21 cellular contexts compared by ENCODE assay signal in genomic region chr12:41073633-41074576, GRCh38.
DNase-seq lines count a peak whose midpoint lies in the region; ATAC-seq, FAIRE-seq and TF ChIP-seq lines count a peak whose summit lies in the region.
"Had no signal": no experiment of that assay in that cellular context is flagged by ENCODE, and none has a peak within 500 bp of the region (broad histone marks: within the 10 kb centered on the region; RNA-seq: fewer than 3 reads in every experiment).

No MANE protein-coding gene starts in this region.

- H2AFZ ChIP-seq in neural progenitor cell (replicated peaks) (no peak overlapping the region), smooth muscle cell (ENCODE audit: low read depth) (no peak overlapping the region)

- H3K4me3 ChIP-seq in neural progenitor cell (no peak overlapping the region), smooth muscle cell (no peak overlapping the region)
- H3K4me3 ChIP-seq: mucosa of descending colon, vagina had no signal

- H3K9ac ChIP-seq in neural progenitor cell (no peak overlapping the region), smooth muscle cell (ENCODE audit: low read depth) (no peak overlapping the region)

- H3F3A ChIP-seq in neural progenitor cell (ENCODE audit: low read depth), result no peaks in the 10 kb centered on the region
- H3F3A ChIP-seq in smooth muscle cell (ENCODE audit: low read depth), result no peaks in the 10 kb centered on the region

- peaks cover 23% of the 10 kb centered on the region for H3K4me1 Mint-ChIP-seq in neural progenitor cell
- no peaks in the 10 kb centered on the region for H3K4me1 Mint-ChIP-seq in activated CD4-positive, alpha-beta T cell treated with anti-CD3 and anti-CD28 coated beads for 36 hours
- H3K4me1 Mint-ChIP-seq: CD8-positive, alpha-beta memory T cell had no signal

- FAIRE-seq in GM12892 (lab: Jason Lieb, UNC), result no peak
- FAIRE-seq: HTR-8/SVneo had no signal

- no peaks in the 10 kb centered on the region for H3K9me3 Mint-ChIP-seq in neural progenitor cell
- no peaks in the 10 kb centered on the region for H3K9me3 Mint-ChIP-seq in activated CD4-positive, alpha-beta T cell treated with anti-CD3 and anti-CD28 coated beads for 36 hours (ENCODE audit: low read depth)

- DNase-seq in neural progenitor cell (ENCODE audit: low spot score) (no peak), NCI-H2227 (lab: John Stamatoyannopoulos, UW; ENCODE audit: unreplicated experiment) (no peak), GM12892 (ENCODE audit: insufficient read length) (no peak), smooth muscle cell (lab: John Stamatoyannopoulos, UW; ENCODE audit: unreplicated experiment) (no peak)
- no peak for DNase-seq in activated CD4-positive, alpha-beta T cell treated with anti-CD3 and anti-CD28 coated beads for 36 hours
- DNase-seq: activated CD4-positive, alpha-beta T cell treated with anti-CD3 and anti-CD28 coated beads for 1 hour; CD8-positive, alpha-beta memory T cell; central memory CD4-positive, alpha-beta T cell; DMS79; effector CD4-positive, alpha-beta T cell; left ventricle myocardium superior; mucosa of descending colon; NCI-H446; nucleus accumbens; SIG-M5 had no signal

- TF ChIP-seq CTCF in neural progenitor cell (IDR thresholded peaks at IDR 0.05) (no peak), smooth muscle cell (IDR thresholded peaks at IDR 0.05; ENCODE audit: borderline replicate concordance, insufficient read depth, poor library complexity, severe bottlenecking) (no peak)

- H3K4me2 ChIP-seq in neural progenitor cell (no peak overlapping the region), smooth muscle cell (no peak overlapping the region)

- 85% methylated on average over 6 of the region's 6 CpGs for WGBS in smooth muscle cell (ENCODE audit: low lambda C conversion rate)

- peak overlapping the region; percentile 11 for H3K4me3 Mint-ChIP-seq in neural progenitor cell
- no peak overlapping the region for H3K4me3 Mint-ChIP-seq in activated CD4-positive, alpha-beta T cell treated with anti-CD3 and anti-CD28 coated beads for 36 hours
- H3K4me3 Mint-ChIP-seq: CD8-positive, alpha-beta memory T cell had no signal

- POLR2A ChIA-PET in activated CD4-positive, alpha-beta T cell treated with anti-CD3 and anti-CD28 coated beads for 36 hours (lab: Charles Lee), result no interaction called here

- H3K27ac ChIP-seq in neural progenitor cell (no peak overlapping the region), smooth muscle cell (ENCODE audit: low read depth) (no peak overlapping the region)
- H3K27ac ChIP-seq: vagina had no signal

- ATAC-seq in GM18505 (IDR thresholded peaks at IDR 0.05; ENCODE audit: unreplicated experiment), result peak; percentile 84
- ATAC-seq in GM21360 (IDR thresholded peaks at IDR 0.05; ENCODE audit: unreplicated experiment), result peak; percentile 73
- ATAC-seq in HG03159 (IDR thresholded peaks at IDR 0.05; ENCODE audit: unreplicated experiment), result peak; percentile 77
- no peak for ATAC-seq in activated CD4-positive, alpha-beta T cell treated with anti-CD3 and anti-CD28 coated beads for 36 hours
- ATAC-seq: left ventricle myocardium superior, mucosa of descending colon, sciatic nerve had no signal

- H3K9me3 ChIP-seq in neural progenitor cell (ENCODE audit: low read depth), result no peaks in the 10 kb centered on the region
- no peaks in the 10 kb centered on the region for H3K9me3 ChIP-seq in smooth muscle cell (replicated peaks; ENCODE audit: low read depth)
- H3K9me3 ChIP-seq: mucosa of descending colon, vagina had no signal

- no peaks in the 10 kb centered on the region for H3K4me1 ChIP-seq in neural progenitor cell
- no peaks in the 10 kb centered on the region for H3K4me1 ChIP-seq in smooth muscle cell (ENCODE audit: low read depth)
- H3K4me1 ChIP-seq: vagina had no signal

- intact Hi-C loops in activated CD4-positive, alpha-beta T cell treated with anti-CD3 and anti-CD28 coated beads for 36 hours (cut with DNase I, micrococcal nuclease), result no loop called here

- H3K27me3 Mint-ChIP-seq in neural progenitor cell (ENCODE audit: insufficient read depth, low read depth), result peaks cover 7% of the 10 kb centered on the region
- H3K27me3 Mint-ChIP-seq in activated CD4-positive, alpha-beta T cell treated with anti-CD3 and anti-CD28 coated beads for 36 hours, result no peaks in the 10 kb centered on the region

- H3K27me3 ChIP-seq in neural progenitor cell (no peaks in the 10 kb centered on the region), smooth muscle cell (ENCODE audit: low read depth) (no peaks in the 10 kb centered on the region)
- H3K27me3 ChIP-seq: vagina had no signal

- H3K27ac Mint-ChIP-seq in neural progenitor cell, result no peak overlapping the region
- H3K27ac Mint-ChIP-seq in activated CD4-positive, alpha-beta T cell treated with anti-CD3 and anti-CD28 coated beads for 36 hours, result no peak overlapping the region
- H3K27ac Mint-ChIP-seq: CD8-positive, alpha-beta memory T cell had no signal

- H4K20me1 ChIP-seq in neural progenitor cell (ENCODE audit: low read depth), result no peaks in the 10 kb centered on the region
- no peaks in the 10 kb centered on the region for H4K20me1 ChIP-seq in smooth muscle cell (ENCODE audit: low read depth)

- no peaks in the 10 kb centered on the region for H3K36me3 Mint-ChIP-seq in neural progenitor cell
- H3K36me3 Mint-ChIP-seq in activated CD4-positive, alpha-beta T cell treated with anti-CD3 and anti-CD28 coated beads for 36 hours (ENCODE audit: low read depth), result no peaks in the 10 kb centered on the region
- H3K36me3 Mint-ChIP-seq: CD8-positive, alpha-beta memory T cell had no signal

- CTCF ChIA-PET in activated CD4-positive, alpha-beta T cell treated with anti-CD3 and anti-CD28 coated beads for 36 hours (lab: Charles Lee), result no interaction called here

- H3K79me2 ChIP-seq in neural progenitor cell (ENCODE audit: low read depth) (no peaks in the 10 kb centered on the region), smooth muscle cell (ENCODE audit: low read depth) (no peaks in the 10 kb centered on the region)

- H3K36me3 ChIP-seq in neural progenitor cell (no peaks in the 10 kb centered on the region), smooth muscle cell (ENCODE audit: low read depth) (no peaks in the 10 kb centered on the region)
- H3K36me3 ChIP-seq: vagina had no signal

- TF ChIP-seq POLR2A in GM18505 (IDR thresholded peaks at IDR 0.05; ENCODE audit: borderline replicate concordance, extremely low read depth, insufficient read depth, insufficient read length) (no peak), GM12892 (IDR thresholded peaks at IDR 0.05; ENCODE audit: low read depth, low read length) (no peak)
